In genomic region chr10:121158988-121159579, GRCh38 we compare ENCODE assay signal across 17 cellular contexts.
DNase-seq lines count a peak whose midpoint lies in the region; ATAC-seq, FAIRE-seq and TF ChIP-seq lines count a peak whose summit lies in the region.
"Had no signal": no experiment of that assay in that cellular context is flagged by ENCODE, and none has a peak within 500 bp of the region (broad histone marks: within the 10 kb centered on the region; RNA-seq: fewer than 3 reads in every experiment).

No MANE protein-coding gene starts in this region.

- POLR2A ChIA-PET in RWPE1 (lab: Yijun Ruan, JAX; ENCODE audit: low non-redundant PET) (no interaction called here), HepG2 (lab: Yijun Ruan, JAX) (no interaction called here)

- H3K9me3 Mint-ChIP-seq in stimulated activated naive CD8-positive, alpha-beta T cell treated with anti-CD3 and anti-CD28 coated beads, Interleukin-15, amount 100 ng/mL, for 72 hours, result no peaks in the 10 kb centered on the region

- H3K4me1 ChIP-seq in HepG2 (ENCODE audit: insufficient read depth, low read length) (peaks cover 22% of the 10 kb centered on the region), esophagus squamous epithelium (peaks cover 0 to 41% (median 7%) of the 10 kb centered on the region in 3 donors)

- no TSS peak for BruUV-seq in HepG2 (replicated peaks; lab: Mats Ljungman, UMichigan)

- TF ChIP-seq POLR2A in HepG2 (IDR thresholded peaks at IDR 0.05; ENCODE audit: insufficient read depth in 1 of 2, low read depth in 2 of 2, low read length in 2 of 2), result no peak
- TF ChIP-seq POLR2A in esophagus squamous epithelium (IDR thresholded peaks at IDR 0.05), result no peak

- no peak for DNase-seq in stimulated activated naive CD8-positive, alpha-beta T cell treated with anti-CD3 and anti-CD28 coated beads, Interleukin-15, amount 100 ng/mL, for 72 hours
- DNase-seq in stimulated activated naive CD8-positive, alpha-beta T cell treated with anti-CD3 and anti-CD28 coated beads, Interleukin-15, Interleukin-2, amounts not matched to agents 100 U/mL and 50 U/mL, for 24 hours, result no peak
- DNase-seq in RWPE1 (ENCODE audit: low spot score) (peak; percentile 52), HepG2 (ENCODE audit: low spot score) (peak; percentile 6), GOT3 (lab: John Stamatoyannopoulos, UW) (no peak), esophagus squamous epithelium (lab: John Stamatoyannopoulos, UW) (no peak)
- DNase-seq: amniotic stem cell, COR-L47, foreskin fibroblast, NCI-H446 treated with DMSO at 0.1 percent for 48 hours, SHP77 had no signal

- H3K27ac ChIP-seq in RWPE1 (no peak overlapping the region), HepG2 (ENCODE audit: extremely low read length, insufficient read depth, low read length) (no peak overlapping the region), esophagus squamous epithelium (no peak overlapping the region)
- H3K27ac ChIP-seq: tibial nerve had no signal

- no peaks in the 10 kb centered on the region for H3K27me3 Mint-ChIP-seq in stimulated activated naive CD8-positive, alpha-beta T cell treated with anti-CD3 and anti-CD28 coated beads, Interleukin-15, amount 100 ng/mL, for 72 hours

- H4K20me1 ChIP-seq in HepG2 (ENCODE audit: insufficient read depth, low read length), result no peaks in the 10 kb centered on the region

- H3K9me3 ChIP-seq in HepG2 (ENCODE audit: low read length) (no peaks in the 10 kb centered on the region), esophagus squamous epithelium (peaks cover 0 to 2% (median 0%) of the 10 kb centered on the region in 3 donors)

- no peak overlapping the region for H3K27ac Mint-ChIP-seq in stimulated activated naive CD8-positive, alpha-beta T cell treated with anti-CD3 and anti-CD28 coated beads, Interleukin-15, amount 100 ng/mL, for 72 hours

- H3K9ac ChIP-seq in HepG2 (ENCODE audit: insufficient read depth, low read depth, low read length), result no peak overlapping the region

- in situ Hi-C loops in HepG2 (cut with HindIII; ENCODE audit: extremely low pct_ligation_motif_present, low pct_unique_long_range_greater_than_20kb), result no loop called here

- H3K4me2 ChIP-seq in HepG2 (ENCODE audit: low read depth, low read length), result no peak overlapping the region

- FAIRE-seq in HepG2 (lab: Jason Lieb, UNC), result no peak
- FAIRE-seq: A204.1, islet of Langerhans had no signal

- no peak for TF ChIP-seq RAD21 in HepG2 (CRISPR knock-in tag; IDR thresholded peaks at IDR 0.05)

- H3K79me2 ChIP-seq in HepG2 (ENCODE audit: insufficient read depth, low read length), result no peaks in the 10 kb centered on the region

- ATAC-seq in stimulated activated naive CD8-positive, alpha-beta T cell treated with anti-CD3 and anti-CD28 coated beads, Interleukin-15, amount 100 ng/mL, for 72 hours, result peak; percentile 37
- ATAC-seq in stimulated activated naive CD8-positive, alpha-beta T cell treated with anti-CD3 and anti-CD28 coated beads, Interleukin-15, Interleukin-2, amounts not matched to agents 100 U/mL and 50 U/mL, for 24 hours, result no peak
- ATAC-seq in HepG2 (no peak), GM21619 (IDR thresholded peaks at IDR 0.05; ENCODE audit: unreplicated experiment) (no peak), HG03196 (IDR thresholded peaks at IDR 0.05; ENCODE audit: unreplicated experiment) (no peak)

- no peaks in the 10 kb centered on the region for H3K4me1 Mint-ChIP-seq in stimulated activated naive CD8-positive, alpha-beta T cell treated with anti-CD3 and anti-CD28 coated beads, Interleukin-15, amount 100 ng/mL, for 72 hours

- no peak overlapping the region for H3K4me3 Mint-ChIP-seq in stimulated activated naive CD8-positive, alpha-beta T cell treated with anti-CD3 and anti-CD28 coated beads, Interleukin-15, amount 100 ng/mL, for 72 hours
- H3K4me3 Mint-ChIP-seq: neural crest cell had no signal

- no peaks in the 10 kb centered on the region for H3K36me3 ChIP-seq in HepG2 (replicated peaks in 1 of 2; ENCODE audit: control insufficient read depth in 1 of 2, insufficient read depth in 2 of 2, low read length in 2 of 2)
- H3K36me3 ChIP-seq in esophagus squamous epithelium, result no peaks in the 10 kb centered on the region
- H3K36me3 ChIP-seq: tibial nerve had no signal

- H3K27me3 ChIP-seq in HepG2 (ENCODE audit: control insufficient read depth in 1 of 2, insufficient read depth in 2 of 2, low read length in 2 of 2), result no peaks in the 10 kb centered on the region
- H3K27me3 ChIP-seq in esophagus squamous epithelium, result no peaks in the 10 kb centered on the region
- H3K27me3 ChIP-seq: tibial nerve had no signal

- no peak overlapping the region for H2AFZ ChIP-seq in HepG2 (ENCODE audit: low read length)

- H3K4me3 ChIP-seq in HepG2 (replicated peaks in 1 of 3; ENCODE audit: insufficient read depth in 1 of 3, low read depth in 2 of 3, low read length in 3 of 3) (no peak overlapping the region), esophagus squamous epithelium (no peak overlapping the region)
- H3K4me3 ChIP-seq: tibial nerve had no signal

- CTCF ChIA-PET in RWPE1 (lab: Yijun Ruan, JAX) (interaction anchor here (0.7 kb wide), 1 partner anchor 892 kb away, joined by 5 read pairs; no protein-coding TSS in a partner anchor), HepG2 (lab: Yijun Ruan, JAX; ENCODE audit: low intra/inter-chr PET ratio, low total read pairs) (no interaction called here)

- intact Hi-C loops in HepG2 (cut with micrococcal nuclease; ENCODE audit: unreplicated experiment) (no loop called here), esophagus squamous epithelium (cut with DNase I) (no loop called here)

- TF ChIP-seq EP300 in HepG2 (IDR thresholded peaks at IDR 0.05; ENCODE audit: low read depth in 2 of 2, low read length in 2 of 2) (no peak), HepG2 (CRISPR knock-in tag; IDR thresholded peaks at IDR 0.05; ENCODE audit: borderline replicate concordance) (no peak)

- TF ChIP-seq CTCF in RWPE1 (conservative IDR thresholded peaks at IDR 0.05; ENCODE audit: low read depth), result no peak
- TF ChIP-seq CTCF in HepG2 (CRISPR knock-in tag; IDR thresholded peaks at IDR 0.05), result no peak
- TF ChIP-seq CTCF in esophagus squamous epithelium (IDR thresholded peaks at IDR 0.05), result no peak

- 3% methylated on average over 2 of the region's 2 CpGs for WGBS in HepG2 (ENCODE audit: low lambda C conversion rate)
- WGBS in esophagus squamous epithelium, 2 donors, result 36 to 38% methylated on average over 2 of the region's 2 CpGs

TF ChIP-seq in HepG2, 621 proteins besides CTCF, POLR2A, EP300 and RAD21:
- no peak for TF ChIP-seq FOXM1 (CRISPR knock-in tag; IDR thresholded peaks at IDR 0.05)
- no peak for TF ChIP-seq ZNF670 (CRISPR knock-in tag; IDR thresholded peaks at IDR 0.05; ENCODE audit: borderline replicate concordance)
- no peak for TF ChIP-seq ZNF207 (IDR thresholded peaks at IDR 0.05; ENCODE audit: borderline replicate concordance)
- TF ChIP-seq ZC3H13 (CRISPR knock-in tag; IDR thresholded peaks at IDR 0.05), result no peak
- no peak for TF ChIP-seq MTA1 (CRISPR knock-in tag; IDR thresholded peaks at IDR 0.05; ENCODE audit: borderline replicate concordance)
- no peak for TF ChIP-seq ZNF746 (CRISPR knock-in tag; IDR thresholded peaks at IDR 0.05)
- no peak for TF ChIP-seq ZNF558 (CRISPR knock-in tag; IDR thresholded peaks at IDR 0.05; ENCODE audit: borderline replicate concordance)
- no peak for TF ChIP-seq HDAC1 (CRISPR knock-in tag; IDR thresholded peaks at IDR 0.05)
- no peak for TF ChIP-seq ZNF83 (CRISPR knock-in tag; IDR thresholded peaks at IDR 0.05; ENCODE audit: borderline replicate concordance)
- no peak for TF ChIP-seq GZF1 (CRISPR knock-in tag; IDR thresholded peaks at IDR 0.05)
- TF ChIP-seq RERE (CRISPR knock-in tag; IDR thresholded peaks at IDR 0.05; ENCODE audit: low read depth), result no peak
- TF ChIP-seq PITX1 (CRISPR knock-in tag; IDR thresholded peaks at IDR 0.05), result no peak
TF ChIP-seq in HepG2: peak in this region for 0.

Comparison
In these comparisons a context has a peak if more than half of its experiments do, and no peak if none do; other contexts are left out.
1. DNase-seq: peak in RWPE1 (single experiment) and HepG2 (single experiment); none in stimulated activated naive CD8-positive, alpha-beta T cell treated with anti-CD3 and anti-CD28 coated beads, Interleukin-15, amount 100 ng/mL, for 72 hours (0 of 2), stimulated activated naive CD8-positive, alpha-beta T cell treated with anti-CD3 and anti-CD28 coated beads, Interleukin-15, Interleukin-2, amounts not matched to agents 100 U/mL and 50 U/mL, for 24 hours (single experiment), GOT3 (single experiment) and esophagus squamous epithelium (single experiment).